In the genomic region with DNA sequence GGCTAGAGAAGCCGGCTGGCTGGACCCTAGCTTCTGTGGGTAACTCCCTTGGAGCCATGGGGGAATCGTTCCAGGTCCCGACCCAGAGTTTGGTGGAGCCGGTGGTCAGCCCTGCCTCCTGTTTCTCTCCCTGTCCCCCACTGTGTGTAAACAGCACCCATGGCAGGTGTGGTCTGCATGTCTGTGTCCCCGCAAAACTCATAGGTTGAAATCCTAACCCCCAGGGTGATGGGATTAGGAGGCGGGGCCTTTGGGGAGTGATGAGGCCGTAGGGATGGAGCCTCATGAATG, we compare ENCODE assay signal across 21 cellular contexts.
DNase-seq lines count a peak whose midpoint lies in the region; ATAC-seq and TF ChIP-seq lines count a peak whose summit lies in the region.
"Had no signal": no experiment of that assay in that cellular context is flagged by ENCODE, and none has a peak within 500 bp of the region (broad histone marks: within the 10 kb centered on the region; RNA-seq: fewer than 3 reads in every experiment).

No MANE protein-coding gene starts in this region.

- H3K4me3 Mint-ChIP-seq in stimulated activated naive CD8-positive, alpha-beta T cell treated with anti-CD3 and anti-CD28 coated beads, Interleukin-15, amount 100 ng/mL, for 72 hours, result no peak overlapping the region
- H3K4me3 Mint-ChIP-seq: CD14-positive monocyte; CD4-positive, alpha-beta T cell; CD8-positive, alpha-beta memory T cell; H9 had no signal

- no peak for TF ChIP-seq POLR2A in gastrocnemius medialis (IDR thresholded peaks at IDR 0.05)

- H3K27ac ChIP-seq in coronary artery (no peak overlapping the region), neuronal stem cell (replicated peaks; ENCODE audit: low read length) (no peak overlapping the region), gastrocnemius medialis (no peak overlapping the region)
- H3K27ac ChIP-seq: A549; BLaER1 treated with 17β-estradiol and CSF1 and Interleukin-3, amounts not matched to agents 10 nM and 100 nM had no signal

- no peak overlapping the region for H4K8ac ChIP-seq in neuronal stem cell (ENCODE audit: low read depth, low read length)

- H3K4me1 ChIP-seq in neuronal stem cell (ENCODE audit: control insufficient read depth in 2 of 2, insufficient read depth in 1 of 2, low read depth in 1 of 2, low read length in 2 of 2), result peaks cover 0 to 3% of the 10 kb centered on the region in 2 donors
- no peaks in the 10 kb centered on the region for H3K4me1 ChIP-seq in gastrocnemius medialis
- H3K4me1 ChIP-seq: A549, BE2C had no signal

- peak overlapping the region; percentile 19 to 48 for H3K27ac Mint-ChIP-seq in stimulated activated naive CD8-positive, alpha-beta T cell treated with anti-CD3 and anti-CD28 coated beads, Interleukin-15, amount 100 ng/mL, for 72 hours
- H3K27ac Mint-ChIP-seq: CD14-positive monocyte; CD4-positive, alpha-beta T cell; CD8-positive, alpha-beta memory T cell; H9 had no signal

- in situ Hi-C loops in gastrocnemius medialis (cut with MboI; ENCODE audit: low sequenced_read_pairs in 4 of 4), result no loop called here

- no peaks in the 10 kb centered on the region for H3K9me3 Mint-ChIP-seq in stimulated activated naive CD8-positive, alpha-beta T cell treated with anti-CD3 and anti-CD28 coated beads, Interleukin-15, amount 100 ng/mL, for 72 hours
- H3K9me3 Mint-ChIP-seq: CD4-positive, alpha-beta T cell; H9 had no signal

- H3K4ac ChIP-seq in neuronal stem cell (ENCODE audit: low read length), result no peak overlapping the region

- no peak overlapping the region for H3K14ac ChIP-seq in neuronal stem cell (ENCODE audit: low read length)

- H3K27me3 Mint-ChIP-seq in stimulated activated naive CD8-positive, alpha-beta T cell treated with anti-CD3 and anti-CD28 coated beads, Interleukin-15, amount 100 ng/mL, for 72 hours, result peaks cover 10% of the 10 kb centered on the region
- H3K27me3 Mint-ChIP-seq: CD4-positive, alpha-beta T cell had no signal

- H3K4me3 ChIP-seq in coronary artery, result no peak overlapping the region
- H3K4me3 ChIP-seq in neuronal stem cell (ENCODE audit: low read length in 2 of 2), result no peak overlapping the region
- H3K4me3 ChIP-seq in gastrocnemius medialis, result no peak overlapping the region
- H3K4me3 ChIP-seq: A549; BLaER1 treated with 17β-estradiol and CSF1 and Interleukin-3, amounts not matched to agents 10 nM and 100 nM had no signal

- TF ChIP-seq CTCF in coronary artery (IDR thresholded peaks at IDR 0.05), result no peak
- TF ChIP-seq CTCF in gastrocnemius medialis (IDR thresholded peaks at IDR 0.05 in 4 of 5, conservative IDR thresholded peaks at IDR 0.05 in 1 of 5), result no peak

- no peak overlapping the region for H2AK5ac ChIP-seq in neuronal stem cell (ENCODE audit: low read depth, low read length)

- H2BK5ac ChIP-seq in neuronal stem cell (ENCODE audit: low read length), result no peak overlapping the region

- H2BK120ac ChIP-seq in neuronal stem cell (ENCODE audit: low read depth, low read length), result no peak overlapping the region

- H3K79me1 ChIP-seq in neuronal stem cell (ENCODE audit: low read depth, low read length), result no peaks in the 10 kb centered on the region

- intact Hi-C loops in gastrocnemius medialis (cut with DNase I; ENCODE audit: low total_unique reads), result no loop called here

- DNase-seq in stimulated activated naive CD8-positive, alpha-beta T cell treated with anti-CD3 and anti-CD28 coated beads, Interleukin-15, amount 100 ng/mL, for 72 hours, result no peak
- no peak for DNase-seq in stimulated activated naive CD8-positive, alpha-beta T cell treated with anti-CD3 and anti-CD28 coated beads, Interleukin-15, Interleukin-2, amounts not matched to agents 100 U/mL and 50 U/mL, for 24 hours
- DNase-seq in coronary artery (ENCODE audit: low spot score) (peak; percentile 53), neuronal stem cell (ENCODE audit: low spot score) (no peak), gastrocnemius medialis (no peak)
- DNase-seq: 8988T; ACHN; AML-193; BE2C; Calu3; CD4-positive, alpha-beta T cell; CD8-positive, alpha-beta memory T cell; DND-41; GOT3; H9 had no signal

- H2BK12ac ChIP-seq in neuronal stem cell (ENCODE audit: low read length), result no peak overlapping the region

- WGBS in neuronal stem cell (ENCODE audit: extremely low coverage in 2 of 2, insufficient read length in 2 of 2, insufficient replicate concordance in 1 of 2), 2 donors, result no CpG with 5 or more reads among the region's 7 CpGs

- H2BK15ac ChIP-seq in neuronal stem cell (ENCODE audit: low read length), result no peak overlapping the region

- H3K36me3 ChIP-seq in neuronal stem cell (replicated peaks in 1 of 2; ENCODE audit: control insufficient read depth in 2 of 2, insufficient read depth in 2 of 2, low read length in 2 of 2) (no peaks in the 10 kb centered on the region), gastrocnemius medialis (no peaks in the 10 kb centered on the region)
- H3K36me3 ChIP-seq: BE2C; BLaER1 treated with 17β-estradiol and CSF1 and Interleukin-3, amounts not matched to agents 10 nM and 100 nM had no signal

- H3K4me2 ChIP-seq in neuronal stem cell (ENCODE audit: insufficient read depth, low read length, poor library complexity, severe bottlenecking), result no peak overlapping the region
- H3K4me2 ChIP-seq: A549; BLaER1 treated with 17β-estradiol and CSF1 and Interleukin-3, amounts not matched to agents 10 nM and 100 nM had no signal

- H3K27me3 ChIP-seq in neuronal stem cell (ENCODE audit: control insufficient read depth in 3 of 3, insufficient read depth in 3 of 3, low read depth in 1 of 3, low read length in 3 of 3) (no peaks in the 10 kb centered on the region), gastrocnemius medialis (peaks cover 0 to 5% (median 0%) of the 10 kb centered on the region in 3 donors)
- H3K27me3 ChIP-seq: BE2C; BLaER1 treated with 17β-estradiol and CSF1 and Interleukin-3, amounts not matched to agents 10 nM and 100 nM had no signal

- H3K4me1 Mint-ChIP-seq in stimulated activated naive CD8-positive, alpha-beta T cell treated with anti-CD3 and anti-CD28 coated beads, Interleukin-15, amount 100 ng/mL, for 72 hours, result no peaks in the 10 kb centered on the region
- H3K4me1 Mint-ChIP-seq: CD14-positive monocyte; CD8-positive, alpha-beta memory T cell had no signal

- no peak overlapping the region for H3K23ac ChIP-seq in neuronal stem cell (ENCODE audit: low read depth, low read length, poor library complexity)

- H3K9ac ChIP-seq in neuronal stem cell (ENCODE audit: low read depth, low read length, poor library complexity), result no peak overlapping the region
- H3K9ac ChIP-seq: BLaER1 treated with 17β-estradiol and CSF1 and Interleukin-3, amounts not matched to agents 10 nM and 100 nM had no signal

- H3K18ac ChIP-seq in neuronal stem cell (ENCODE audit: low read length), result peak overlapping the region; percentile 6

- H3K9me3 ChIP-seq in neuronal stem cell (replicated peaks in 1 of 2; ENCODE audit: control insufficient read depth in 2 of 2, insufficient read depth in 1 of 2, low read depth in 1 of 2, low read length in 2 of 2) (no peaks in the 10 kb centered on the region), gastrocnemius medialis (no peaks in the 10 kb centered on the region)
- H3K9me3 ChIP-seq: A549, BE2C had no signal

- no peak for ATAC-seq in stimulated activated naive CD8-positive, alpha-beta T cell treated with anti-CD3 and anti-CD28 coated beads, Interleukin-15, amount 100 ng/mL, for 72 hours
- ATAC-seq in stimulated activated naive CD8-positive, alpha-beta T cell treated with anti-CD3 and anti-CD28 coated beads, Interleukin-15, Interleukin-2, amounts not matched to agents 100 U/mL and 50 U/mL, for 24 hours, result no peak
- ATAC-seq in gastrocnemius medialis, result no peak
- ATAC-seq in GM18909 (IDR thresholded peaks at IDR 0.05; ENCODE audit: poor library complexity, unreplicated experiment), result no peak
- ATAC-seq in GM18870 (IDR thresholded peaks at IDR 0.05; ENCODE audit: unreplicated experiment), result no peak
- ATAC-seq: A549, HCT116 had no signal

- no peak overlapping the region for H4K91ac ChIP-seq in neuronal stem cell (ENCODE audit: low read depth, low read length, poor library complexity)

- no peak overlapping the region for H2AFZ ChIP-seq in neuronal stem cell (ENCODE audit: low read length)
